ENCODE assay signal across 1 cellular context in genomic region chr7:122886357-122887081, GRCh38.
TF ChIP-seq lines count a peak whose summit lies in the region.

Gene CADPS2, minus strand, starts transcription at chr7:122886460. Its CDS starts 123 bp downstream, at chr7:122886337.

TF ChIP-seq in liver, 16 proteins besides CTCF, POLR2A, EP300 and RAD21 (continued from another document):
- peak; percentile 56 for TF ChIP-seq REST (IDR thresholded peaks at IDR 0.05)
- TF ChIP-seq YY1 (IDR thresholded peaks at IDR 0.05): peak; percentile 69
- TF ChIP-seq RXRA (IDR thresholded peaks at IDR 0.05): peak in 1 of 2 donors; percentile 8
